Comparison of ENCODE assay signal across 19 cellular contexts in the genomic region with DNA sequence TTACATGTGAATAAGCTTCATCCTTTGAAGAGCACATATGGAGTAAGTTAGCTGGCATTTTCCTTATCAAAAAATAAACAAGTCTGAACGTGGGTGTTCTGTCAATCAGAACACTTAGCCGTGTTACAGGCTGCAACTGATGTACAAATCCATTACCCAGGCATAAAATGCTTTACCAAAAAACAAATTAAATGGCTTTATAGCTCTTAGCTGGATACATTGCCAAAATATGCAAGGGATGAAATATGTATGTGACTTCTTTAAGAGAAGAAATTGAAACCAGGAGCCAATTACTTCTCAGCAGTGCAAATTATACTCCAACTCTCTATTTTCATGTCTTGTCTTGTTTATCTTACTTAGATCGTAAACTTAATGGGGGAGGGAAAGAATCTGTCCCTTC.
DNase-seq lines count a peak whose midpoint lies in the region; ATAC-seq and TF ChIP-seq lines count a peak whose summit lies in the region.
"Had no signal": no experiment of that assay in that cellular context is flagged by ENCODE, and none has a peak within 500 bp of the region (broad histone marks: within the 10 kb centered on the region; RNA-seq: fewer than 3 reads in every experiment).

No MANE protein-coding gene starts in this region.

- DNase-seq in H4 (ENCODE audit: low spot score) (peak; percentile 48), NCI-H146 treated with DMSO at 0.1 percent for 48 hours (lab: John Stamatoyannopoulos, UW; ENCODE audit: unreplicated experiment) (peak; percentile 16), astrocyte of the hippocampus (ENCODE audit: low read depth, low spot score) (peak; percentile 54), right lobe of liver (no peak), LoVo (ENCODE audit: low spot score) (no peak), medulla oblongata (ENCODE audit: extremely low spot score) (no peak), GM19238 (ENCODE audit: insufficient read length, low spot score) (no peak)
- DNase-seq: activated CD4-positive, alpha-beta T cell treated with anti-CD3 and anti-CD28 coated beads for 36 hours; activated naive CD8-positive, alpha-beta T cell treated with anti-CD3 and anti-CD28 coated beads for 36 hours; activated T-cell treated with anti-CD3 and anti-CD28 coated beads for 4 hours; erythroblast; heart left ventricle; left ventricle myocardium superior; natural killer cell; NCI-H510A; retina; tibial artery had no signal

- H3K4me3 ChIP-seq in right lobe of liver = no peak overlapping the region
- H3K4me3 ChIP-seq: BLaER1 treated with 17β-estradiol and CSF1 and Interleukin-3, amounts not matched to agents 10 nM and 100 nM; heart left ventricle; tibial artery had no signal

- H3K27me3 ChIP-seq in right lobe of liver = no peaks in the 10 kb centered on the region
- H3K27me3 ChIP-seq: BLaER1 treated with 17β-estradiol and CSF1 and Interleukin-3, amounts not matched to agents 10 nM and 100 nM had no signal

- H3K4me1 ChIP-seq in right lobe of liver = peaks cover 0 to 11% (median 0%) of the 10 kb centered on the region in 4 donors
- H3K4me1 ChIP-seq: tibial artery had no signal

- TF ChIP-seq CTCF in right lobe of liver (IDR thresholded peaks at IDR 0.05) = no peak

- 17% methylated on average over 3 of the region's 3 CpGs for WGBS in right lobe of liver (ENCODE audit: insufficient coverage, low coverage, low lambda C conversion rate, missing lambda C conversion rate)

- peak; percentile 47 to 82 (median 67) for ATAC-seq in right lobe of liver
- ATAC-seq in HG02840 (IDR thresholded peaks at IDR 0.05; ENCODE audit: low FRiP score, unreplicated experiment) = no peak
- ATAC-seq: activated CD4-positive, alpha-beta T cell treated with anti-CD3 and anti-CD28 coated beads for 36 hours; left ventricle myocardium superior; natural killer cell had no signal

- H3K27ac ChIP-seq in right lobe of liver = no peak overlapping the region
- H3K27ac ChIP-seq: BLaER1 treated with 17β-estradiol and CSF1 and Interleukin-3, amounts not matched to agents 10 nM and 100 nM; heart left ventricle; tibial artery had no signal

- H3K36me3 ChIP-seq in right lobe of liver = no peaks in the 10 kb centered on the region
- H3K36me3 ChIP-seq: BLaER1 treated with 17β-estradiol and CSF1 and Interleukin-3, amounts not matched to agents 10 nM and 100 nM; heart left ventricle; tibial artery had no signal

- intact Hi-C loops in right lobe of liver (cut with DNase I) = no loop called here

- no peaks in the 10 kb centered on the region for H3K9me3 ChIP-seq in right lobe of liver
- H3K9me3 ChIP-seq: BLaER1 treated with 17β-estradiol and CSF1 and Interleukin-3, amounts not matched to agents 10 nM and 100 nM; heart left ventricle; tibial artery had no signal

- no peak for TF ChIP-seq POLR2A in right lobe of liver (IDR thresholded peaks at IDR 0.05)

Comparison
In these comparisons a context has a peak if more than half of its experiments do, and no peak if none do; other contexts are left out.
1. DNase-seq: peak in H4 (single experiment), NCI-H146 treated with DMSO at 0.1 percent for 48 hours (single experiment) and astrocyte of the hippocampus (single experiment); none in right lobe of liver (0 of 3), LoVo (single experiment), medulla oblongata (single experiment) and GM19238 (single experiment).